8 cellular contexts compared by ENCODE assay signal in genomic region chr16:3134338-3135119, GRCh38. TPM values are rescaled to one million over a fixed set of nuclear protein-coding genes. Genes with fewer than 3 reads are reported as not detected.
DNase-seq lines count a peak whose midpoint lies in the region; ATAC-seq and TF ChIP-seq lines count a peak whose summit lies in the region.

A gene with protein sequence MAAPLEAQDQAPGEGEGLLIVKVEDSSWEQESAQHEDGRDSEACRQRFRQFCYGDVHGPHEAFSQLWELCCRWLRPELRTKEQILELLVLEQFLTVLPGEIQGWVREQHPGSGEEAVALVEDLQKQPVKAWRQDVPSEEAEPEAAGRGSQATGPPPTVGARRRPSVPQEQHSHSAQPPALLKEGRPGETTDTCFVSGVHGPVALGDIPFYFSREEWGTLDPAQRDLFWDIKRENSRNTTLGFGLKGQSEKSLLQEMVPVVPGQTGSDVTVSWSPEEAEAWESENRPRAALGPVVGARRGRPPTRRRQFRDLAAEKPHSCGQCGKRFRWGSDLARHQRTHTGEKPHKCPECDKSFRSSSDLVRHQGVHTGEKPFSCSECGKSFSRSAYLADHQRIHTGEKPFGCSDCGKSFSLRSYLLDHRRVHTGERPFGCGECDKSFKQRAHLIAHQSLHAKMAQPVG (plus strand): TSS chr16:3135029. CDS start chr16:3137281, 2,252 bp downstream.

- H3K36me3 ChIP-seq in DND-41 (ENCODE audit: insufficient read depth, low read length) (peaks cover 41% of the 10 kb centered on the region), GM23338 (ENCODE audit: insufficient read depth) (no peaks in the 10 kb centered on the region; the same call in 1 of the 2 replicates), fibroblast of lung (ENCODE audit: control insufficient read depth, insufficient read depth, low read length) (peaks cover 7% of the 10 kb centered on the region)
- peaks cover 0 to 29% (median 0%) of the 10 kb centered on the region in 3 experiments for H3K36me3 ChIP-seq in naive thymus-derived CD4-positive, alpha-beta T cell (ENCODE audit: control insufficient read depth in 2 of 3, insufficient read depth in 3 of 3, low read length in 3 of 3)

- H3K4me3 ChIP-seq in DND-41 (ENCODE audit: low read depth in 1 of 2, low read length in 2 of 2) (peak within 1 kb of the TSS; percentile 97 to 99), GM23338 (peak within 1 kb of the TSS; percentile 98), fibroblast of lung (replicated peaks in 1 of 4; ENCODE audit: control extremely low read depth in 1 of 4, insufficient read depth in 1 of 4, low read depth in 3 of 4, low read length in 4 of 4) (peak within 1 kb of the TSS; percentile 97 to 100 (median 99))
- peak within 1 kb of the TSS; percentile 94 for H3K4me3 ChIP-seq in naive thymus-derived CD4-positive, alpha-beta T cell (ENCODE audit: low read length)

- no peaks in the 10 kb centered on the region for H3K9me3 ChIP-seq in DND-41 (ENCODE audit: insufficient read depth, low read length, severe bottlenecking)
- H3K9me3 ChIP-seq in fibroblast of lung (ENCODE audit: control insufficient read depth, insufficient read depth, low read depth, low read length), result no peaks in the 10 kb centered on the region
- no peaks in the 10 kb centered on the region for H3K9me3 ChIP-seq in naive thymus-derived CD4-positive, alpha-beta T cell (ENCODE audit: control insufficient read depth in 2 of 3, low read length in 3 of 3)

- H3K27ac Mint-ChIP-seq in GM23338, result peak within 1 kb of the TSS; percentile 99
- H3K27ac Mint-ChIP-seq in activated T-helper 1 cell treated with anti-CD3 and anti-CD28 coated beads, Interleukin-12 subunit alpha, Interleukin-12 subunit beta, Interleukin-2, Interleukin-4 antibody, amounts not matched to agents 30 ng/mL and 10 ng/mL and 1 ng/mL, durations not matched to agents 14 hours and 24 hours and 36 hours, result peak within 1 kb of the TSS; percentile 92
- peak within 1 kb of the TSS; percentile 94 to 98 (median 97) for H3K27ac Mint-ChIP-seq in naive thymus-derived CD4-positive, alpha-beta T cell
- peak within 1 kb of the TSS; percentile 94 for H3K27ac Mint-ChIP-seq in stimulated activated memory B cell treated with anti-CD40 and anti-IgM and Interleukin-4, amounts not matched to agents 10 μg/mL and 1 μg/mL and 100 μg/mL, for 72 hours

- DNase-seq in DND-41 (peak; percentile 97), GM23338 (ENCODE audit: low spot score) (peak; percentile 100), LHCN-M2 (ENCODE audit: low read depth) (peak; percentile 98), RPMI7951 (ENCODE audit: low read depth) (peak; percentile 97), fibroblast of lung (ENCODE audit: low read depth in 2 of 2) (peak; percentile 97)
- peak; percentile 93 for DNase-seq in activated T-helper 1 cell treated with anti-CD3 and anti-CD28 coated beads, Interleukin-12 subunit alpha, Interleukin-12 subunit beta, Interleukin-2, Interleukin-4 antibody, amounts not matched to agents 30 ng/mL and 10 ng/mL and 1 ng/mL, durations not matched to agents 14 hours and 24 hours and 36 hours (ENCODE audit: low spot score)
- DNase-seq in naive thymus-derived CD4-positive, alpha-beta T cell, result peak; percentile 70 to 97 (median 95)

- ATAC-seq in DND-41 (ENCODE audit: insufficient read depth, low read depth) (peak; percentile 96), GM23338 (peak; percentile 92)
- ATAC-seq in naive thymus-derived CD4-positive, alpha-beta T cell, result peak; percentile 98
- ATAC-seq in stimulated activated memory B cell treated with anti-CD40 and anti-IgM and Interleukin-4, amounts not matched to agents 10 μg/mL and 1 μg/mL and 100 μg/mL, for 72 hours, result peak; percentile 99

- H4K20me1 ChIP-seq in DND-41 (ENCODE audit: insufficient read depth, low read length) (peaks cover 7% of the 10 kb centered on the region), GM23338 (replicated peaks; ENCODE audit: insufficient read depth) (peaks cover 6% of the 10 kb centered on the region), fibroblast of lung (ENCODE audit: control insufficient read depth, extremely low read depth, insufficient read depth, low read length) (no peaks in the 10 kb centered on the region)

- peaks cover 8% of the 10 kb centered on the region for H3K27me3 Mint-ChIP-seq in GM23338 (ENCODE audit: insufficient read depth, low read depth, poor library complexity)
- H3K27me3 Mint-ChIP-seq in activated T-helper 1 cell treated with anti-CD3 and anti-CD28 coated beads, Interleukin-12 subunit alpha, Interleukin-12 subunit beta, Interleukin-2, Interleukin-4 antibody, amounts not matched to agents 30 ng/mL and 10 ng/mL and 1 ng/mL, durations not matched to agents 14 hours and 24 hours and 36 hours (ENCODE audit: insufficient read depth), result no peaks in the 10 kb centered on the region
- no peaks in the 10 kb centered on the region for H3K27me3 Mint-ChIP-seq in naive thymus-derived CD4-positive, alpha-beta T cell
- H3K27me3 Mint-ChIP-seq in stimulated activated memory B cell treated with anti-CD40 and anti-IgM and Interleukin-4, amounts not matched to agents 10 μg/mL and 1 μg/mL and 100 μg/mL, for 72 hours, result no peaks in the 10 kb centered on the region

- no peaks in the 10 kb centered on the region; the same call in 2 of the 3 replicates for H3K9me3 Mint-ChIP-seq in GM23338
- H3K9me3 Mint-ChIP-seq in activated T-helper 1 cell treated with anti-CD3 and anti-CD28 coated beads, Interleukin-12 subunit alpha, Interleukin-12 subunit beta, Interleukin-2, Interleukin-4 antibody, amounts not matched to agents 30 ng/mL and 10 ng/mL and 1 ng/mL, durations not matched to agents 14 hours and 24 hours and 36 hours, result no peaks in the 10 kb centered on the region
- H3K9me3 Mint-ChIP-seq in naive thymus-derived CD4-positive, alpha-beta T cell, result no peaks in the 10 kb centered on the region
- H3K9me3 Mint-ChIP-seq in stimulated activated memory B cell treated with anti-CD40 and anti-IgM and Interleukin-4, amounts not matched to agents 10 μg/mL and 1 μg/mL and 100 μg/mL, for 72 hours, result no peaks in the 10 kb centered on the region

- H3K27ac ChIP-seq in DND-41 (ENCODE audit: low read length) (peak within 1 kb of the TSS; percentile 91), GM23338 (ENCODE audit: low read depth) (peak within 1 kb of the TSS; percentile 98), fibroblast of lung (ENCODE audit: insufficient read depth, low read length) (peak within 1 kb of the TSS; percentile 98)
- peak within 1 kb of the TSS; percentile 93 for H3K27ac ChIP-seq in naive thymus-derived CD4-positive, alpha-beta T cell (ENCODE audit: low read depth, low read length)

- H3K27me3 ChIP-seq in DND-41 (ENCODE audit: insufficient read depth, low read length, poor library complexity) (no peaks in the 10 kb centered on the region), GM23338 (ENCODE audit: insufficient read depth) (no peaks in the 10 kb centered on the region), fibroblast of lung (ENCODE audit: control insufficient read depth, insufficient read depth, low read length) (no peaks in the 10 kb centered on the region)
- H3K27me3 ChIP-seq in naive thymus-derived CD4-positive, alpha-beta T cell (ENCODE audit: control insufficient read depth in 2 of 2, insufficient read depth in 2 of 2, low read length in 2 of 2), result no peaks in the 10 kb centered on the region

- H3K4me3 Mint-ChIP-seq in GM23338, result peak within 1 kb of the TSS; percentile 99
- H3K4me3 Mint-ChIP-seq in activated T-helper 1 cell treated with anti-CD3 and anti-CD28 coated beads, Interleukin-12 subunit alpha, Interleukin-12 subunit beta, Interleukin-2, Interleukin-4 antibody, amounts not matched to agents 30 ng/mL and 10 ng/mL and 1 ng/mL, durations not matched to agents 14 hours and 24 hours and 36 hours, result peak within 1 kb of the TSS; percentile 95
- H3K4me3 Mint-ChIP-seq in naive thymus-derived CD4-positive, alpha-beta T cell, result peak within 1 kb of the TSS; percentile 93 to 99 (median 96)
- H3K4me3 Mint-ChIP-seq in stimulated activated memory B cell treated with anti-CD40 and anti-IgM and Interleukin-4, amounts not matched to agents 10 μg/mL and 1 μg/mL and 100 μg/mL, for 72 hours, result peak within 1 kb of the TSS; percentile 99

- peaks cover 23% of the 10 kb centered on the region; the same call in 2 of the 3 replicates for H3K36me3 Mint-ChIP-seq in GM23338 (ENCODE audit: low read depth)
- peaks cover 16% of the 10 kb centered on the region for H3K36me3 Mint-ChIP-seq in activated T-helper 1 cell treated with anti-CD3 and anti-CD28 coated beads, Interleukin-12 subunit alpha, Interleukin-12 subunit beta, Interleukin-2, Interleukin-4 antibody, amounts not matched to agents 30 ng/mL and 10 ng/mL and 1 ng/mL, durations not matched to agents 14 hours and 24 hours and 36 hours (ENCODE audit: low read depth)
- H3K36me3 Mint-ChIP-seq in naive thymus-derived CD4-positive, alpha-beta T cell, result peaks cover 0 to 15% (median 3%) of the 10 kb centered on the region in 5 donors
- peaks cover 20% of the 10 kb centered on the region for H3K36me3 Mint-ChIP-seq in stimulated activated memory B cell treated with anti-CD40 and anti-IgM and Interleukin-4, amounts not matched to agents 10 μg/mL and 1 μg/mL and 100 μg/mL, for 72 hours

- H3K4me1 ChIP-seq in DND-41 (ENCODE audit: insufficient read depth, low read length), result peaks cover 47% of the 10 kb centered on the region
- peaks cover 18% of the 10 kb centered on the region for H3K4me1 ChIP-seq in GM23338 (ENCODE audit: insufficient read depth)
- H3K4me1 ChIP-seq in fibroblast of lung (ENCODE audit: control insufficient read depth, extremely low read depth, insufficient read depth, low read length), result peaks cover 5% of the 10 kb centered on the region
- peaks cover 12 to 14% of the 10 kb centered on the region in 2 donors for H3K4me1 ChIP-seq in naive thymus-derived CD4-positive, alpha-beta T cell (ENCODE audit: control insufficient read depth in 2 of 2, insufficient read depth in 2 of 2, low read length in 2 of 2)

- H2AFZ ChIP-seq in DND-41 (ENCODE audit: low read depth, low read length) (peak within 1 kb of the TSS; percentile 95), GM23338 (peak within 1 kb of the TSS; percentile 99), fibroblast of lung (ENCODE audit: low read length) (peak within 1 kb of the TSS; percentile 92)

- POLR2A ChIA-PET in naive thymus-derived CD4-positive, alpha-beta T cell (lab: Charles Lee), result interaction anchor here (0.5 to 11.8 kb wide), 46 partner anchors 9 to 791 kb away, joined by 3 to 95 read pairs (median 4); partner anchors contain the start of genes IL32, TIGD7, TNFRSF12A and ZNF174

- peaks cover 35% of the 10 kb centered on the region for H3F3A ChIP-seq in GM23338 (replicated peaks; ENCODE audit: low read depth)

- H3K4me2 ChIP-seq in DND-41 (ENCODE audit: insufficient read depth, low read length) (peak within 1 kb of the TSS; percentile 99), GM23338 (peak within 1 kb of the TSS; percentile 100), fibroblast of lung (ENCODE audit: extremely low read depth, insufficient read depth, low read length) (peak within 1 kb of the TSS; percentile 99)

- intact Hi-C loops in activated T-helper 1 cell treated with anti-CD3 and anti-CD28 coated beads, Interleukin-12 subunit alpha, Interleukin-12 subunit beta, Interleukin-2, Interleukin-4 antibody, amounts not matched to agents 30 ng/mL and 10 ng/mL and 1 ng/mL, durations not matched to agents 14 hours and 24 hours and 36 hours (cut with micrococcal nuclease), result loop anchor here (1.0 kb wide), 7 partner anchors 10 to 323 kb away; partner anchors contain the start of gene THOC6
- intact Hi-C loops in naive thymus-derived CD4-positive, alpha-beta T cell (cut with micrococcal nuclease), result loop anchor here (1.0 to 10.0 kb wide), 12 partner anchors 10 to 707 kb away; partner anchors contain the start of genes CLUAP1 (in 2 of the 2), CCNF (in 1 of the 2), ELOB (in 1 of the 2) and ZNF174 (in 1 of the 2)

- TF ChIP-seq CTCF in DND-41 (IDR thresholded peaks at IDR 0.05; ENCODE audit: borderline replicate concordance, extremely low read depth, low read length, poor library complexity, severe bottlenecking) (no peak), GM23338 (conservative IDR thresholded peaks at IDR 0.05; ENCODE audit: low read depth in 2 of 2) (no peak), fibroblast of lung (conservative IDR thresholded peaks at IDR 0.05 in 1 of 2, IDR thresholded peaks at IDR 0.05 in 1 of 2; ENCODE audit: low read depth in 1 of 2, low read length in 2 of 2) (no peak)

- CTCF ChIA-PET in naive thymus-derived CD4-positive, alpha-beta T cell (lab: Charles Lee), result interaction anchor here (0.7 to 11.8 kb wide), 18 partner anchors 9 to 327 kb away, joined by 3 to 244 read pairs (median 3); partner anchors contain the start of genes IL32 and ZSCAN10

- peaks cover 12% of the 10 kb centered on the region for H3K4me1 Mint-ChIP-seq in GM23338
- peaks cover 25% of the 10 kb centered on the region for H3K4me1 Mint-ChIP-seq in activated T-helper 1 cell treated with anti-CD3 and anti-CD28 coated beads, Interleukin-12 subunit alpha, Interleukin-12 subunit beta, Interleukin-2, Interleukin-4 antibody, amounts not matched to agents 30 ng/mL and 10 ng/mL and 1 ng/mL, durations not matched to agents 14 hours and 24 hours and 36 hours (ENCODE audit: low read depth)
- peaks cover 15 to 47% (median 37%) of the 10 kb centered on the region in 7 donors for H3K4me1 Mint-ChIP-seq in naive thymus-derived CD4-positive, alpha-beta T cell
- H3K4me1 Mint-ChIP-seq in stimulated activated memory B cell treated with anti-CD40 and anti-IgM and Interleukin-4, amounts not matched to agents 10 μg/mL and 1 μg/mL and 100 μg/mL, for 72 hours, result peaks cover 54% of the 10 kb centered on the region

- H3K9me2 ChIP-seq in GM23338 (ENCODE audit: insufficient read depth), result no peaks in the 10 kb centered on the region

- H3K9ac ChIP-seq in DND-41 (ENCODE audit: low read depth, low read length), result peak within 1 kb of the TSS; percentile 93
- H3K9ac ChIP-seq in fibroblast of lung (ENCODE audit: insufficient read depth, low read length), result peak within 1 kb of the TSS; percentile 97

- peaks cover 60% of the 10 kb centered on the region for H3K79me2 ChIP-seq in DND-41 (ENCODE audit: insufficient read depth, low read length)
- peaks cover 28% of the 10 kb centered on the region for H3K79me2 ChIP-seq in GM23338 (replicated peaks; ENCODE audit: insufficient read depth)
- H3K79me2 ChIP-seq in fibroblast of lung (ENCODE audit: control insufficient read depth, insufficient read depth, low read length), result peaks cover 27% of the 10 kb centered on the region

RNA-seq across cellular contexts. Expression of the gene that starts here (rescaled TPM):
- 10.4 and 10.6 TPM in 2 replicates for total RNA-seq in GM23338 (2014; rRNA removed; shearing (Covaris generic))
- 2.9 and 3.5 TPM in 2 replicates for polyA plus RNA-seq in GM23338 (2016; fragmentation: Nextera tagmentation; extraction: Ambion mirVana)
- total RNA-seq in LHCN-M2 (2014; rRNA removed), result 4.6 and 4.7 TPM in 2 replicates
- polyA plus RNA-seq in LHCN-M2 (2012), result 7.4 TPM
- 1.6 and 2.0 TPM in 2 replicates for total RNA-seq in RPMI7951 (2014; rRNA removed; shearing (Covaris generic))
- total RNA-seq in activated T-helper 1 cell treated with anti-CD3 and anti-CD28 coated beads, Interleukin-12 subunit alpha, Interleukin-12 subunit beta, Interleukin-2, Interleukin-4 antibody, amounts not matched to agents 30 ng/mL and 10 ng/mL and 1 ng/mL, durations not matched to agents 14 hours and 24 hours and 36 hours, result 9.6 and 12.4 TPM in 2 replicates
- 5.9 and 8.8 TPM in 2 replicates for total RNA-seq in fibroblast of lung
- polyA plus RNA-seq in fibroblast of lung, result 0.43 and 0.52 TPM in 2 replicates
- polyA plus RNA-seq in fibroblast of lung (2012), result 4.4 and 6.5 TPM in 2 replicates
- 5.7 and 7.7 TPM in 2 replicates for polyA minus RNA-seq in fibroblast of lung (ENCODE audit: low replicate concordance)
- 10 to 100 TPM in 3 of 5 experiments, 1 to 10 TPM in 2; 3.8 to 14.0 (median 11.8) TPM for total RNA-seq in naive thymus-derived CD4-positive, alpha-beta T cell
- 1 to 10 TPM; 1.7 to 3.4 TPM for polyA plus RNA-seq in naive thymus-derived CD4-positive, alpha-beta T cell

Comparison
In these comparisons a context has a peak if more than half of its experiments do, and no peak if none do; other contexts are left out.
1. Peak in every context shown above with its lines: DNase-seq, ATAC-seq, H3K4me3 ChIP-seq and H3K27ac ChIP-seq.